ENCODE assay signal across 11 cellular contexts in the genomic region with DNA sequence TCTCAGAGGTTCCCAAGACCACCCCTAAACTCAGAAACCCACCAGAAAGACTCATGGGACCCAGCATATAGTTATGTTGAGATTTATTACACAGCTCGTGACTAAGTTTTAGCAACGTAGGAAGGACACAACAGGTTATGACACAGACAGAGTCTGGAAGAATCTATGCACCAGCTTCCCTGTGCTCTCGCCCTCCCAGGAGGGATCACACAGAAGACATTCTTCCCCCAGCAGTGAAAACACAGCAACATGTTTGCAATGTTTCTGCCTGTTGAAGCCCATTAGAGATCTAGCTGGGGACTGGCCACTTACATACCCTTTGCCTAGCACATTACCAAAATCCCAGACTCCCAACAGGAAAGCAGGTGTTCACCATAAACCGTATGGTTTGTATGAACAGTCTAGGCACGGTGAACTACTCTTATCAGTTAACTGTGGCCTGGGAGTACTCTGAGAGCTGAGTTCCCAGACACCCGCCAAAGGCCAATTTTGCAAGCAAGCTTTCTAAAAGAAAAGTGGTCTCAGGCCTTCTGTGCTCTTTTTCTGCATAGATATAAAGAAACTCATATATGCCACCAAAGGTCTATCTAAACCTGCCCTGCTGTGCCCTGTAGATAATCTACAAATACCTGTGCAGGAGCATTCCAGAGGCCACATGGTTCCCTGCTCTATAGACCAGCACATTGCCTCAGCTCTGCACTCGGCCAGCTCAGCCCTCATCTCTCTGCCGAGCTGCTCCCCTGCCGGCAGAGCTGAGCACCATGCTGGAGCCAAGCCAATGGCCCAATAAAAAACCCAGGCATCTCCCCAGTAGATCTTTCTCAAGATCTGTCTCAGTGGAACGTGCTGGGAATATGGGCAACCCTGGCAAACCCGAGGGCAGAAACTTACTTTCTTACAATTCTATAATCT.
DNase-seq lines count a peak whose midpoint lies in the region; FAIRE-seq and TF ChIP-seq lines count a peak whose summit lies in the region.
"Had no signal": no experiment of that assay in that cellular context is flagged by ENCODE, and none has a peak within 500 bp of the region (broad histone marks: within the 10 kb centered on the region; RNA-seq: fewer than 3 reads in every experiment).

No MANE protein-coding gene starts in this region.

- dilution Hi-C loops in keratinocyte (cut with MboI; ENCODE audit: extremely low pct_ligation_motif_present, low sequenced_read_pairs) = no loop called here

- no peaks in the 10 kb centered on the region for H3K9me1 ChIP-seq in keratinocyte (ENCODE audit: control insufficient read depth, extremely low read depth, insufficient read depth, low read length)

- no peaks in the 10 kb centered on the region for H3K27me3 ChIP-seq in breast epithelium
- H3K27me3 ChIP-seq in keratinocyte (ENCODE audit: control insufficient read depth, extremely low read depth, insufficient read depth, low read length) = no peaks in the 10 kb centered on the region
- H3K27me3 ChIP-seq in tibial nerve = no peaks in the 10 kb centered on the region
- H3K27me3 ChIP-seq: uterus had no signal

- 69 to 76% methylated on average over 11 of the region's 11 CpGs for WGBS in tibial nerve, 2 donors

- TF ChIP-seq CTCF in HEK293 (tag by site-specific recombination; IDR thresholded peaks at IDR 0.05) (peak; percentile 32; the same call in 1 of the 2 replicates), breast epithelium (IDR thresholded peaks at IDR 0.05) (peak in 1 of 3 donors; percentile 27), keratinocyte (optimal IDR thresholded peaks at IDR 0.05 in 1 of 3, IDR thresholded peaks at IDR 0.05 in 1 of 3, conservative IDR thresholded peaks at IDR 0.05 in 1 of 3; ENCODE audit: extremely low read depth in 1 of 3, insufficient read depth in 2 of 3, low read length in 3 of 3) (peak in 2 of 3 experiments; percentile 14 to 50), tibial nerve (IDR thresholded peaks at IDR 0.05) (peak in 1 of 5 experiments; percentile 27)

- H3K4me2 ChIP-seq in keratinocyte (ENCODE audit: control insufficient read depth, extremely low read depth, insufficient read depth, low read depth, low read length) = no peak overlapping the region

- no peak overlapping the region for H3K27ac Mint-ChIP-seq in activated CD4-positive, alpha-beta memory T cell treated with anti-CD3 and anti-CD28 coated beads for 36 hours

- no peaks in the 10 kb centered on the region for H3K36me3 Mint-ChIP-seq in activated CD4-positive, alpha-beta memory T cell treated with anti-CD3 and anti-CD28 coated beads for 36 hours

- no peaks in the 10 kb centered on the region for H3K9me3 Mint-ChIP-seq in activated CD4-positive, alpha-beta memory T cell treated with anti-CD3 and anti-CD28 coated beads for 36 hours

- H3K27ac ChIP-seq in HEK293 (ENCODE audit: extremely low read depth, low read depth, low read length) (no peak overlapping the region), breast epithelium (peak overlapping the region; percentile 45 to 66), keratinocyte (ENCODE audit: control insufficient read depth, insufficient read depth, low read length) (no peak overlapping the region), tibial nerve (no peak overlapping the region)
- H3K27ac ChIP-seq: uterus had no signal

- no peaks in the 10 kb centered on the region for H3K4me1 Mint-ChIP-seq in activated CD4-positive, alpha-beta memory T cell treated with anti-CD3 and anti-CD28 coated beads for 36 hours (ENCODE audit: low read depth)

- intact Hi-C loops in breast epithelium (cut with DNase I; ENCODE audit: low total_unique reads) = no loop called here
- intact Hi-C loops in activated CD4-positive, alpha-beta memory T cell treated with anti-CD3 and anti-CD28 coated beads for 36 hours (cut with micrococcal nuclease) = no loop called here

- TF ChIP-seq POLR2A in breast epithelium (IDR thresholded peaks at IDR 0.05) (no peak), tibial nerve (IDR thresholded peaks at IDR 0.05) (no peak)

- H3K9me3 ChIP-seq in HEK293 (ENCODE audit: control insufficient read depth, insufficient read depth, low read depth, low read length) = no peaks in the 10 kb centered on the region
- no peaks in the 10 kb centered on the region for H3K9me3 ChIP-seq in breast epithelium
- H3K9me3 ChIP-seq in keratinocyte (ENCODE audit: control insufficient read depth, low read depth, low read length) = no peaks in the 10 kb centered on the region
- no peaks in the 10 kb centered on the region for H3K9me3 ChIP-seq in tibial nerve
- H3K9me3 ChIP-seq: uterus had no signal

- POLR2A ChIA-PET in HEK293 (lab: Yijun Ruan, JAX) = no interaction called here
- POLR2A ChIA-PET in activated CD4-positive, alpha-beta memory T cell treated with anti-CD3 and anti-CD28 coated beads for 36 hours (lab: Charles Lee) = no interaction called here

- FAIRE-seq in keratinocyte (lab: Jason Lieb, UNC) = peak; percentile 49
- FAIRE-seq: GM12891 had no signal

- H3K36me3 ChIP-seq in HEK293 (ENCODE audit: control insufficient read depth in 2 of 2, insufficient read depth in 1 of 2, low read length in 2 of 2) (peaks cover 0 to 4% of the 10 kb centered on the region in 2 experiments; a peak in 2 of 3 replicates), breast epithelium (no peaks in the 10 kb centered on the region), keratinocyte (ENCODE audit: control insufficient read depth in 2 of 2, extremely low read depth in 1 of 2, insufficient read depth in 2 of 2, low read length in 2 of 2) (no peaks in the 10 kb centered on the region), tibial nerve (no peaks in the 10 kb centered on the region)
- H3K36me3 ChIP-seq: uterus had no signal

- H3K4me3 Mint-ChIP-seq in activated CD4-positive, alpha-beta memory T cell treated with anti-CD3 and anti-CD28 coated beads for 36 hours = no peak overlapping the region

- H4K20me1 ChIP-seq in keratinocyte (ENCODE audit: control insufficient read depth, extremely low read depth, insufficient read depth, low read length) = no peaks in the 10 kb centered on the region

- peaks cover 18% of the 10 kb centered on the region for H3K4me1 ChIP-seq in HEK293 (ENCODE audit: control insufficient read depth, insufficient read depth, low read length)
- H3K4me1 ChIP-seq in breast epithelium = no peaks in the 10 kb centered on the region
- peaks cover 11% of the 10 kb centered on the region for H3K4me1 ChIP-seq in keratinocyte (ENCODE audit: control insufficient read depth, extremely low read depth, insufficient read depth, low read length)
- H3K4me1 ChIP-seq in tibial nerve = no peaks in the 10 kb centered on the region
- H3K4me1 ChIP-seq: uterus had no signal

- peaks cover 1% of the 10 kb centered on the region for H3K27me3 Mint-ChIP-seq in activated CD4-positive, alpha-beta memory T cell treated with anti-CD3 and anti-CD28 coated beads for 36 hours

- H2AFZ ChIP-seq in keratinocyte (ENCODE audit: control insufficient read depth, low read length) = peak overlapping the region; percentile 60

- no peak for TF ChIP-seq EP300 in tibial nerve (IDR thresholded peaks at IDR 0.05)

- DNase-seq in breast epithelium (ENCODE audit: low spot score in 2 of 2) (no peak), keratinocyte (ENCODE audit: low read depth, low spot score) (no peak), tibial nerve (ENCODE audit: low spot score in 2 of 2) (peak; percentile 9 to 27), DMS53 (lab: John Stamatoyannopoulos, UW) (no peak)
- no peak for DNase-seq in activated CD4-positive, alpha-beta memory T cell treated with anti-CD3 and anti-CD28 coated beads for 36 hours
- DNase-seq in NK-92 treated with Interleukin-12 subunit alpha and Interleukin-12 subunit beta, amount 100 ng/mL, for 24 hours (lab: John Stamatoyannopoulos, UW) = no peak
- DNase-seq: NCI-H524; stimulated activated CD4-positive, alpha-beta T cell treated with anti-CD3 and anti-CD28 coated beads, Interleukin-15, amount 100 ng/mL, for 24 hours had no signal

- H3K79me2 ChIP-seq in keratinocyte (ENCODE audit: control insufficient read depth, insufficient read depth, low read length) = no peaks in the 10 kb centered on the region

- CTCF ChIA-PET in HEK293 (lab: Yijun Ruan, JAX) = interaction anchor here (0.6 to 1.5 kb wide), 4 partner anchors 19 to 142 kb away, joined by 3 to 6 read pairs (median 4); no protein-coding TSS in a partner anchor
- CTCF ChIA-PET in activated CD4-positive, alpha-beta memory T cell treated with anti-CD3 and anti-CD28 coated beads for 36 hours (lab: Charles Lee) = interaction anchor here (0.6 kb wide), 1 partner anchor 9 kb away, joined by 3 read pairs; no protein-coding TSS in a partner anchor

- H3K4me3 ChIP-seq in HEK293 (ENCODE audit: low read depth, low read length) (no peak overlapping the region), breast epithelium (no peak overlapping the region), keratinocyte (ENCODE audit: control insufficient read depth in 2 of 3, extremely low read depth in 1 of 3, insufficient read depth in 2 of 3, low read depth in 1 of 3, low read length in 3 of 3) (no peak overlapping the region), tibial nerve (no peak overlapping the region)
- H3K4me3 ChIP-seq: uterus had no signal

- H3K9ac ChIP-seq in keratinocyte (ENCODE audit: control insufficient read depth, extremely low read depth, insufficient read depth, low read length) = no peak overlapping the region

TF ChIP-seq in HEK293, 187 proteins besides CTCF, POLR2A, EP300 and RAD21 (continues in another document):
- no peak for TF ChIP-seq ZNF404 (tag by site-specific recombination; IDR thresholded peaks at IDR 0.05)
- TF ChIP-seq, protein P1, sequence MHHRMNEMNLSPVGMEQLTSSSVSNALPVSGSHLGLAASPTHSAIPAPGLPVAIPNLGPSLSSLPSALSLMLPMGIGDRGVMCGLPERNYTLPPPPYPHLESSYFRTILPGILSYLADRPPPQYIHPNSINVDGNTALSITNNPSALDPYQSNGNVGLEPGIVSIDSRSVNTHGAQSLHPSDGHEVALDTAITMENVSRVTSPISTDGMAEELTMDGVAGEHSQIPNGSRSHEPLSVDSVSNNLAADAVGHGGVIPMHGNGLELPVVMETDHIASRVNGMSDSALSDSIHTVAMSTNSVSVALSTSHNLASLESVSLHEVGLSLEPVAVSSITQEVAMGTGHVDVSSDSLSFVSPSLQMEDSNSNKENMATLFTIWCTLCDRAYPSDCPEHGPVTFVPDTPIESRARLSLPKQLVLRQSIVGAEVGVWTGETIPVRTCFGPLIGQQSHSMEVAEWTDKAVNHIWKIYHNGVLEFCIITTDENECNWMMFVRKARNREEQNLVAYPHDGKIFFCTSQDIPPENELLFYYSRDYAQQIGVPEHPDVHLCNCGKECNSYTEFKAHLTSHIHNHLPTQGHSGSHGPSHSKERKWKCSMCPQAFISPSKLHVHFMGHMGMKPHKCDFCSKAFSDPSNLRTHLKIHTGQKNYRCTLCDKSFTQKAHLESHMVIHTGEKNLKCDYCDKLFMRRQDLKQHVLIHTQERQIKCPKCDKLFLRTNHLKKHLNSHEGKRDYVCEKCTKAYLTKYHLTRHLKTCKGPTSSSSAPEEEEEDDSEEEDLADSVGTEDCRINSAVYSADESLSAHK (tag by site-specific recombination; IDR thresholded peaks at IDR 0.05) = no peak
- TF ChIP-seq ZBTB17 (tag by site-specific recombination; IDR thresholded peaks at IDR 0.05) = peak; percentile 92
- no peak for TF ChIP-seq ZNF561 (tag by site-specific recombination; IDR thresholded peaks at IDR 0.05; ENCODE audit: borderline replicate concordance)

Comparison
In these comparisons a context has a peak if more than half of its experiments do, and no peak if none do; other contexts are left out.
1. H3K27ac ChIP-seq: peak in breast epithelium (2 of 2); none in HEK293 (single experiment), keratinocyte (single experiment) and tibial nerve (0 of 4).
2. DNase-seq: peak in tibial nerve (2 of 2); none in breast epithelium (0 of 2), keratinocyte (single experiment), activated CD4-positive, alpha-beta memory T cell treated with anti-CD3 and anti-CD28 coated beads for 36 hours (single experiment), NK-92 treated with Interleukin-12 subunit alpha and Interleukin-12 subunit beta, amount 100 ng/mL, for 24 hours (single experiment) and DMS53 (single experiment).